ENCODE assay signal across 7 cellular contexts in genomic region chr7:56328327-56328726, GRCh38.
DNase-seq lines count a peak whose midpoint lies in the region; ATAC-seq, FAIRE-seq and TF ChIP-seq lines count a peak whose summit lies in the region.
"Not testable (repeated sequence)": the region's sequence is repeated elsewhere in the genome, so short reads cannot be mapped to it uniquely, and the experiment has no call there.

No MANE protein-coding gene starts in this region.

- FAIRE-seq in K562 (lab: Jason Lieb, UNC): not testable (repeated sequence)

- intact Hi-C loops in Calu3 (cut with micrococcal nuclease; ENCODE audit: unreplicated experiment); PC-3 (cut with micrococcal nuclease); K562 (cut with micrococcal nuclease): not testable (repeated sequence)

- peaks cover 20% of the 10 kb centered on the region for H3K9me3 Mint-ChIP-seq in Calu3 (ENCODE audit: low read depth, unreplicated experiment)

- H3K27me3 ChIP-seq in PC-3 (ENCODE audit: low read length); RWPE2 (ENCODE audit: insufficient read depth, poor library complexity, severe bottlenecking); K562 (ENCODE audit: control insufficient read depth in 2 of 2, insufficient read depth in 2 of 2, low read length in 2 of 2): not testable (repeated sequence)

- H3K36me3 ChIP-seq in PC-3 (ENCODE audit: low read depth, low read length); RWPE2 (ENCODE audit: low read depth); K562 (ENCODE audit: control insufficient read depth, insufficient read depth, low read length): not testable (repeated sequence)

- H3K4me3 Mint-ChIP-seq in Calu3 (ENCODE audit: low read depth, unreplicated experiment): not testable (repeated sequence)

- not testable (repeated sequence) for BruUV-seq in Calu3 (replicated peaks; lab: Mats Ljungman, UMichigan); PC-3 (replicated peaks; lab: Mats Ljungman, UMichigan); K562 (replicated peaks; lab: Mats Ljungman, UMichigan)

- H3K4me3 ChIP-seq in PC-3 (ENCODE audit: low read length); RWPE2 (ENCODE audit: severe bottlenecking); K562; fibroblast of villous mesenchyme (ENCODE audit: low read depth, low read length): not testable (repeated sequence)

- not testable (repeated sequence) for H3K27ac Mint-ChIP-seq in Calu3 (ENCODE audit: unreplicated experiment)

- not testable (repeated sequence) for H3K4me1 ChIP-seq in PC-3 (ENCODE audit: insufficient read depth, low read length); RWPE2 (ENCODE audit: insufficient read depth, poor library complexity, severe bottlenecking); K562 (replicated peaks in 1 of 2; ENCODE audit: control insufficient read depth in 2 of 2, insufficient read depth in 2 of 2, low read length in 2 of 2)

- not testable (repeated sequence) for H3K27ac ChIP-seq in PC-3 (ENCODE audit: low read length); RWPE2 (ENCODE audit: poor library complexity, severe bottlenecking); K562 (ENCODE audit: extremely low read depth, low read depth, low read length)

- 2% methylated on average over 9 of the region's 9 CpGs for WGBS in K562 (ENCODE audit: insufficient coverage, low coverage, missing lambda C conversion rate)

- not testable (repeated sequence) for H3K27me3 Mint-ChIP-seq in Calu3 (ENCODE audit: unreplicated experiment)

- POLR2A ChIA-PET in PC-3 (lab: Charles Lee; ENCODE audit: unreplicated experiment); K562 (lab: Yijun Ruan, JAX): not testable (repeated sequence)

- peak; percentile 31; the same call in 1 of the 2 replicates for ATAC-seq in PC-3
- 0 out of 3 replicates have a peak, but pooled peaks have one; percentile 33 for ATAC-seq in RWPE2 (ENCODE audit: low read depth)
- ATAC-seq in K562: peak; percentile 88

- not testable (repeated sequence) for H3F3A ChIP-seq in PC-3 (ENCODE audit: low read length, unreplicated experiment)

- H3K9me3 ChIP-seq in PC-3 (ENCODE audit: low read length); RWPE2 (ENCODE audit: severe bottlenecking); K562 (replicated peaks; ENCODE audit: control insufficient read depth, insufficient read depth, low read depth, low read length): not testable (repeated sequence)

- not testable (repeated sequence) for TF ChIP-seq POLR2A in K562 (conservative IDR thresholded peaks at IDR 0.05)

- DNase-seq in A172 (ENCODE audit: low spot score) (peak; percentile 8), Calu3 (peak; percentile 16), ELR (ENCODE audit: low read depth) (peak; percentile 40), PC-3 (peak; percentile 1), K562 (ENCODE audit: extremely low read depth in 1 of 4, low spot score in 3 of 4) (peak in 2 of 4 experiments; percentile 11 to 44), fibroblast of villous mesenchyme (ENCODE audit: low read depth) (peak; percentile 4)
- DNase-seq in RWPE2 (ENCODE audit: low spot score): not testable (repeated sequence)

- CTCF ChIA-PET in Calu3 (lab: Charles Lee); PC-3 (lab: Charles Lee); K562 (lab: Yijun Ruan, JAX; ENCODE audit: low intra/inter-chr PET ratio): not testable (repeated sequence)

- H3K36me3 Mint-ChIP-seq in Calu3 (ENCODE audit: insufficient read depth, unreplicated experiment): not testable (repeated sequence)

- not testable (repeated sequence) for H4K20me1 ChIP-seq in PC-3 (ENCODE audit: low read length); K562 (replicated peaks; ENCODE audit: control insufficient read depth, insufficient read depth, low read length)

- not testable (repeated sequence) for H3K9me1 ChIP-seq in K562 (ENCODE audit: control insufficient read depth, insufficient read depth, low read length)

- not testable (repeated sequence) for H2AFZ ChIP-seq in PC-3 (ENCODE audit: low read length); K562 (ENCODE audit: low read depth, low read length)

- not testable (repeated sequence) for H3K79me2 ChIP-seq in PC-3 (ENCODE audit: low read length); K562 (ENCODE audit: control insufficient read depth, insufficient read depth, low read length)

- in situ Hi-C loops in K562 (cut with MboI): not testable (repeated sequence)

- not testable (repeated sequence) for H3K9ac ChIP-seq in PC-3 (ENCODE audit: low read length); K562 (ENCODE audit: insufficient read depth in 1 of 2, low read depth in 2 of 2, low read length in 2 of 2)

- not testable (repeated sequence) for TF ChIP-seq CTCF in Calu3 (IDR thresholded peaks at IDR 0.05; ENCODE audit: unreplicated experiment); PC-3 (conservative IDR thresholded peaks at IDR 0.05; ENCODE audit: low read depth, low read length); RWPE2 (IDR thresholded peaks at IDR 0.05; ENCODE audit: poor library complexity, severe bottlenecking); K562 (IDR thresholded peaks at IDR 0.05 in 2 of 3, conservative IDR thresholded peaks at IDR 0.05 in 1 of 3; ENCODE audit: insufficient read depth in 2 of 3, low read depth in 1 of 3, low read length in 3 of 3); fibroblast of villous mesenchyme (IDR thresholded peaks at IDR 0.05; ENCODE audit: insufficient read depth, low read depth, low read length)

- TF ChIP-seq EP300 in K562 (IDR thresholded peaks at IDR 0.05; ENCODE audit: low read length): not testable (repeated sequence)

- TF ChIP-seq RAD21 in K562 (CRISPR knock-in tag; conservative IDR thresholded peaks at IDR 0.05 in 1 of 2, IDR thresholded peaks at IDR 0.05 in 1 of 2): not testable (repeated sequence)

- not testable (repeated sequence) for H3K4me2 ChIP-seq in PC-3 (ENCODE audit: low read length); K562 (ENCODE audit: insufficient read depth, low read length)

- not testable (repeated sequence) for H3K4me1 Mint-ChIP-seq in Calu3 (ENCODE audit: low read depth, unreplicated experiment)

- not testable (repeated sequence) for H3K9me2 ChIP-seq in PC-3 (replicated peaks; ENCODE audit: low read length)

TF ChIP-seq in K562, 482 proteins besides CTCF, POLR2A, EP300 and RAD21:
- peak; percentile 27; the same call in 1 of the 2 replicates for TF ChIP-seq JUND (IDR thresholded peaks at IDR 0.05; ENCODE audit: borderline replicate concordance, low read depth, low read length)
- not testable (repeated sequence) for TF ChIP-seq JUND (tag; IDR thresholded peaks at IDR 0.05; ENCODE audit: borderline replicate concordance, low read depth, low read length); CREB1 (CRISPR knock-in tag; IDR thresholded peaks at IDR 0.05); ATF1 (tag; IDR thresholded peaks at IDR 0.05)
- peak; percentile 81 for TF ChIP-seq CREM (IDR thresholded peaks at IDR 0.05; ENCODE audit: low read depth)
- TF ChIP-seq CREB1 (IDR thresholded peaks at IDR 0.05): peak; percentile 27; the same call in 1 of the 2 replicates
- peak; percentile 29; the same call in 1 of the 2 replicates for TF ChIP-seq ATF1 (CRISPR knock-in tag; IDR thresholded peaks at IDR 0.05)
TF ChIP-seq in K562: peak in this region for 4; not testable (repeated sequence) for 478.

Comparison
In these comparisons a context has a peak if more than half of its experiments do, and no peak if none do; other contexts are left out.
1. ATAC-seq: peak in every context shown above with its lines; median percentile 88 in K562; 33 in RWPE2; 31 in PC-3.